9 cellular contexts compared by ENCODE assay signal in genomic region chr12:62942309-62942708, GRCh38. TPM values are rescaled to one million over a fixed set of nuclear protein-coding genes. Genes with fewer than 3 reads are reported as not detected.
DNase-seq lines count a peak whose midpoint lies in the region; TF ChIP-seq lines count a peak whose summit lies in the region.
"Not testable (repeated sequence)": the region's sequence is repeated elsewhere in the genome, so short reads cannot be mapped to it uniquely, and the experiment has no call there.
"Had no signal": no experiment of that assay in that cellular context is flagged by ENCODE, and none has a peak within 500 bp of the region (broad histone marks: within the 10 kb centered on the region; RNA-seq: fewer than 3 reads in every experiment).

No MANE protein-coding gene starts in this region.

- H3K79me2 ChIP-seq in MM.1S (ENCODE audit: low read length), result not testable (repeated sequence)

- DNase-seq in COLO829 (ENCODE audit: low spot score) (peak; percentile 34), MM.1S (peak; percentile 31), RPMI7951 (ENCODE audit: low read depth) (peak; percentile 3), globus pallidus (ENCODE audit: low spot score) (peak; percentile 65), medulla oblongata (ENCODE audit: extremely low spot score) (peak; percentile 35), superior temporal gyrus (ENCODE audit: extremely low spot score) (peak; percentile 73)
- not testable (repeated sequence) for DNase-seq in MCF 10A (ENCODE audit: unreplicated experiment)

- H4K20me1 ChIP-seq in MM.1S (ENCODE audit: insufficient read depth, low read length), result not testable (repeated sequence)

- H3K36me3 Mint-ChIP-seq in MCF 10A (ENCODE audit: insufficient read depth, unreplicated experiment), result not testable (repeated sequence)

- H3K4me3 ChIP-seq in MM.1S (ENCODE audit: low read length), result not testable (repeated sequence)

- not testable (repeated sequence) for H3K27ac ChIP-seq in MM.1S (ENCODE audit: low read length)

- H3K4me3 Mint-ChIP-seq in MCF 10A (ENCODE audit: unreplicated experiment), result not testable (repeated sequence)

- not testable (repeated sequence) for H3K9me3 Mint-ChIP-seq in MCF 10A (ENCODE audit: unreplicated experiment)

- TF ChIP-seq CTCF in MM.1S (IDR thresholded peaks at IDR 0.05; ENCODE audit: low read length); MCF 10A (IDR thresholded peaks at IDR 0.05; ENCODE audit: unreplicated experiment): not testable (repeated sequence)

- not testable (repeated sequence) for BruUV-seq in MCF 10A (replicated peaks; lab: Mats Ljungman, UMichigan)

- not testable (repeated sequence) for H3F3A ChIP-seq in MM.1S (ENCODE audit: insufficient read depth, low read length)

- peaks cover 37% of the 10 kb centered on the region for H3K27me3 Mint-ChIP-seq in MCF 10A (ENCODE audit: insufficient read depth, unreplicated experiment)

- POLR2A ChIA-PET in MCF 10A (lab: Yijun Ruan, JAX), result not testable (repeated sequence)

- CTCF ChIA-PET in MCF 10A (lab: Yijun Ruan, JAX), result not testable (repeated sequence)

- intact Hi-C loops in MCF 10A (cut with micrococcal nuclease), result not testable (repeated sequence)

- peak overlapping the region; percentile 32 for H3K27ac Mint-ChIP-seq in MCF 10A (ENCODE audit: low read depth, unreplicated experiment)

- not testable (repeated sequence) for H3K9me3 ChIP-seq in MM.1S (replicated peaks; ENCODE audit: insufficient read depth, low read length)

- H3K9me2 ChIP-seq in MM.1S (replicated peaks; ENCODE audit: insufficient read depth, low read length), result not testable (repeated sequence)

- H3K4me1 ChIP-seq in MM.1S (ENCODE audit: low read length), result not testable (repeated sequence)

- not testable (repeated sequence) for H3K27me3 ChIP-seq in MM.1S (replicated peaks; ENCODE audit: insufficient read depth, low read length)

- not testable (repeated sequence) for H3K4me2 ChIP-seq in MM.1S (ENCODE audit: low read depth, low read length)

- H3K4me1 Mint-ChIP-seq in MCF 10A (ENCODE audit: insufficient read depth, unreplicated experiment), result not testable (repeated sequence)

- not testable (repeated sequence) for H2AFZ ChIP-seq in MM.1S (ENCODE audit: low read length)

- H3K9ac ChIP-seq in MM.1S (ENCODE audit: low read length), result not testable (repeated sequence)

- H3K36me3 ChIP-seq in MM.1S (replicated peaks; ENCODE audit: insufficient read depth, low read length), result not testable (repeated sequence)

RNA-seq across cellular contexts. Expression of gene PPM1H, which starts 7.4 kb away (rescaled TPM):
- total RNA-seq in RPMI7951 (2014; rRNA removed; shearing (Covaris generic)), result 0.10 and 1.1 TPM in 2 replicates
- 0.49 and 2.0 TPM in 2 replicates for total RNA-seq in MCF 10A (2022)
- total RNA-seq: B cell; CD8-positive, alpha-beta T cell had no signal
